ENCODE assay signal across 34 cellular contexts in the genomic region with DNA sequence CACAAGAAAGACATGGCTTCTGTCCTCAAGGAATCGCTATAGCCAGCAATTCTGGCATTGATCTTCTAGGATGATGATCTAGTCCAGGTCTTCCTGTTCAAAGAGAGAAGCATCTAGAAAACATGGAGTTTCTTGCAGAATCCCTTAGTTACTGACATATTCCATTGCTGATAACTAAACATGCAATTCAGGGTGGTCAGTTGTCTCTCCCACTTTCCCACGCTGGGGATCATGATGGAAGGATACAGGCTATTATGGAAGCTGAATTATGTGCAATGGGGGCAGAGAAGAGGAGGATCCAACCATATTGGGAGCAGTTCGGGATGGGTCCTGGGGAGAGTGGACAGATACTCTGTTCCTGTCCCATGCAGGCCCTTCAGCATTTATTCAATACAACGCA. TPM values are rescaled to one million over a fixed set of nuclear protein-coding genes. Genes with fewer than 3 reads are reported as not detected.
"Had no signal": no experiment of that assay in that cellular context is flagged by ENCODE, and none has a peak within 500 bp of the region (broad histone marks: within the 10 kb centered on the region; RNA-seq: fewer than 3 reads in every experiment).

No MANE protein-coding gene starts in this region.

- H3K27me3 ChIP-seq: ovary, thyroid gland, tibial nerve, upper lobe of right lung, uterus had no signal

- H3K4me3 Mint-ChIP-seq: naive B cell; naive thymus-derived CD8-positive, alpha-beta T cell; natural killer cell treated with Interleukin-12 subunit alpha and Interleukin-12 subunit beta and Interleukin-15 and Interleukin-18, amount 100 ng/mL, for 72 hours; nephron progenitor cell; neural crest cell; stimulated activated memory B cell treated with anti-CD40 and anti-IgM and Interleukin-4, amounts not matched to agents 10 μg/mL and 1 μg/mL and 100 μg/mL, for 72 hours; stimulated activated naive CD8-positive, alpha-beta T cell treated with anti-CD3 and anti-CD28 coated beads, Interleukin-15, Interleukin-2, amounts not matched to agents 100 ng/mL and 50 ng/mL, for 24 hours; type B pancreatic cell had no signal

- H3K27ac Mint-ChIP-seq: naive thymus-derived CD8-positive, alpha-beta T cell; natural killer cell treated with Interleukin-12 subunit alpha and Interleukin-12 subunit beta and Interleukin-15 and Interleukin-18, amount 100 ng/mL, for 72 hours; nephron progenitor cell; progenitor cell of endocrine pancreas; stimulated activated memory B cell treated with anti-CD40 and anti-IgM and Interleukin-4, amounts not matched to agents 10 μg/mL and 1 μg/mL and 100 μg/mL, for 72 hours; stimulated activated naive CD8-positive, alpha-beta T cell treated with anti-CD3 and anti-CD28 coated beads, Interleukin-15, Interleukin-2, amounts not matched to agents 100 ng/mL and 50 ng/mL, for 24 hours; type B pancreatic cell had no signal

- H3K4me2 ChIP-seq: smooth muscle cell had no signal

- H3K79me2 ChIP-seq: parathyroid adenoma had no signal

- H3K9me3 Mint-ChIP-seq: natural killer cell treated with Interleukin-12 subunit alpha and Interleukin-12 subunit beta and Interleukin-15 and Interleukin-18, amount 100 ng/mL, for 72 hours; nephron progenitor cell; neural crest cell; stimulated activated memory B cell treated with anti-CD40 and anti-IgM and Interleukin-4, amounts not matched to agents 10 μg/mL and 1 μg/mL and 100 μg/mL, for 72 hours; stimulated activated naive CD8-positive, alpha-beta T cell treated with anti-CD3 and anti-CD28 coated beads, Interleukin-15, Interleukin-2, amounts not matched to agents 100 ng/mL and 50 ng/mL, for 24 hours had no signal

- H3K4me1 ChIP-seq: parathyroid adenoma, psoas muscle, spleen, stomach, thyroid gland, tibial nerve, upper lobe of right lung, uterus had no signal

- ATAC-seq: naive thymus-derived CD8-positive, alpha-beta T cell; natural killer cell treated with Interleukin-12 subunit alpha and Interleukin-12 subunit beta and Interleukin-15 and Interleukin-18, amount 100 ng/mL, for 72 hours; psoas muscle; right cardiac atrium; sciatic nerve; stimulated activated memory B cell treated with anti-CD40 and anti-IgM and Interleukin-4, amounts not matched to agents 10 μg/mL and 1 μg/mL and 100 μg/mL, for 72 hours; upper lobe of right lung had no signal

- H2AFZ ChIP-seq: parathyroid adenoma had no signal

- H3K36me3 ChIP-seq: neutrophil, ovary, spleen, stomach, thoracic aorta, thyroid gland, tibial nerve, upper lobe of right lung, uterus had no signal

- H3K36me3 Mint-ChIP-seq: naive B cell; naive thymus-derived CD8-positive, alpha-beta T cell; natural killer cell treated with Interleukin-12 subunit alpha and Interleukin-12 subunit beta and Interleukin-15 and Interleukin-18, amount 100 ng/mL, for 72 hours; stimulated activated memory B cell treated with anti-CD40 and anti-IgM and Interleukin-4, amounts not matched to agents 10 μg/mL and 1 μg/mL and 100 μg/mL, for 72 hours; type B pancreatic cell had no signal

- DNase-seq: naive B cell; naive thymus-derived CD8-positive, alpha-beta T cell; nephron progenitor cell; nucleus accumbens; ovary; posterior cingulate gyrus; psoas muscle; right cardiac atrium; spleen; stimulated activated CD4-positive, alpha-beta T cell treated with anti-CD3 and anti-CD28 coated beads, Interleukin-12 subunit alpha, Interleukin-12 subunit beta, amount 100 ng/mL, for 4 hours; stimulated activated CD4-positive, alpha-beta T cell treated with anti-CD3 and anti-CD28 coated beads, Interleukin-1b, Interleukin-23, amount 100 ng/mL, for 48 hours; stimulated activated CD4-positive, alpha-beta T cell treated with anti-CD3 and anti-CD28 coated beads, Interleukin-4, amount 100 ng/mL, for 1 hour; stimulated activated CD4-positive, alpha-beta T cell treated with anti-CD3 and anti-CD28 coated beads, Interleukin-4, amount 100 ng/mL, for 4 hours; stimulated activated CD8-positive, alpha-beta memory T cell treated with anti-CD3 and anti-CD28 coated beads, Interleukin-4, amount 100 ng/mL, for 48 hours; stimulated activated naive CD4-positive, alpha-beta T cell; stomach; thyroid gland; upper lobe of right lung; uterus had no signal

- H3K4me1 Mint-ChIP-seq: naive B cell; nephron progenitor cell; stimulated activated memory B cell treated with anti-CD40 and anti-IgM and Interleukin-4, amounts not matched to agents 10 μg/mL and 1 μg/mL and 100 μg/mL, for 72 hours had no signal

- H3K27ac ChIP-seq: neutrophil, ovary, parathyroid adenoma, psoas muscle, skin epidermis, spleen, stomach, thoracic aorta, thyroid gland, tibial nerve, upper lobe of right lung, uterus had no signal

- H3K9ac ChIP-seq: parathyroid adenoma had no signal

- H3K4me3 ChIP-seq: ovary, psoas muscle, skin epidermis, smooth muscle cell, spleen, stomach, thoracic aorta, thyroid gland, tibial nerve, upper lobe of right lung, uterus had no signal

- H3K9me3 ChIP-seq: neutrophil, ovary, psoas muscle, spleen, stomach, thoracic aorta, thyroid gland, upper lobe of right lung, uterus had no signal

RNA-seq across cellular contexts. Expression of a gene that starts 9.8 kb away (rescaled TPM):
- total RNA-seq: naive thymus-derived CD8-positive, alpha-beta T cell; natural killer cell treated with Interleukin-12 subunit alpha and Interleukin-12 subunit beta and Interleukin-15 and Interleukin-18, amount 100 ng/mL, for 72 hours; neural crest cell; ovary; progenitor cell of endocrine pancreas; renal cortical epithelial cell; right cardiac atrium; smooth muscle cell; stomach; subcutaneous adipose tissue; thoracic aorta; thyroid gland; tibial nerve had no signal
- polyA plus RNA-seq: naive thymus-derived CD8-positive, alpha-beta T cell; right cardiac atrium; smooth muscle cell; stomach had no signal
